ENCODE assay signal across 23 cellular contexts in genomic region chr16:13992322-13992721, GRCh38.
DNase-seq lines count a peak whose midpoint lies in the region; ATAC-seq, FAIRE-seq and TF ChIP-seq lines count a peak whose summit lies in the region.
"Had no signal": no experiment of that assay in that cellular context is flagged by ENCODE, and none has a peak within 500 bp of the region (broad histone marks: within the 10 kb centered on the region; RNA-seq: fewer than 3 reads in every experiment).

No MANE protein-coding gene starts in this region.

- H2BK12ac ChIP-seq in H9 (ENCODE audit: insufficient read length, low read depth, low read length): no peak overlapping the region

- H3K14ac ChIP-seq in H9 (ENCODE audit: insufficient read depth, low read length): no peak overlapping the region

- H3K4me1 Mint-ChIP-seq in H9: peaks cover 7 to 8% of the 10 kb centered on the region in 2 experiments
- H3K4me1 Mint-ChIP-seq: CD4-positive, alpha-beta memory T cell had no signal

- no peak overlapping the region for H2BK120ac ChIP-seq in H9 (ENCODE audit: low read depth, low read length, poor library complexity, severe bottlenecking)

- H3K4me3 Mint-ChIP-seq in H9: no peak overlapping the region
- H3K4me3 Mint-ChIP-seq: CD4-positive, alpha-beta memory T cell had no signal

- no peaks in the 10 kb centered on the region for H3K9me3 ChIP-seq in right atrium auricular region
- no peaks in the 10 kb centered on the region for H3K9me3 ChIP-seq in H9 (ENCODE audit: control insufficient read depth, low read depth, low read length)
- no peaks in the 10 kb centered on the region for H3K9me3 ChIP-seq in pancreas
- H3K9me3 ChIP-seq: A549, BE2C had no signal

- H3K9ac ChIP-seq in H9 (ENCODE audit: extremely low read depth, insufficient read length, low read length): no peak overlapping the region
- H3K9ac ChIP-seq: BLaER1 treated with 17β-estradiol and CSF1 and Interleukin-3, amounts not matched to agents 10 nM and 100 nM had no signal

- ATAC-seq in left ventricle myocardium superior (no peak), pancreas (no peak)
- ATAC-seq: A549 had no signal

- H3K4me1 ChIP-seq in right atrium auricular region: peaks cover 0 to 21% of the 10 kb centered on the region in 2 donors
- no peaks in the 10 kb centered on the region; the same call in 1 of the 2 replicates for H3K4me1 ChIP-seq in H9 (ENCODE audit: insufficient read depth, low read length)
- no peaks in the 10 kb centered on the region for H3K4me1 ChIP-seq in pancreas
- H3K4me1 ChIP-seq: BE2C had no signal

- H3K56ac ChIP-seq in H9 (ENCODE audit: insufficient read length, low read depth, low read length): no peak overlapping the region

- no peaks in the 10 kb centered on the region for H3K23me2 ChIP-seq in H9 (ENCODE audit: insufficient read length, low read depth, low read length, poor library complexity, severe bottlenecking)

- no peaks in the 10 kb centered on the region for H4K20me1 ChIP-seq in H9 (ENCODE audit: control insufficient read depth, insufficient read depth, insufficient read length)
- H4K20me1 ChIP-seq: BLaER1 treated with 17β-estradiol and CSF1 and Interleukin-3, amounts not matched to agents 10 nM and 100 nM had no signal

- H2BK5ac ChIP-seq in H9 (ENCODE audit: insufficient read length, low read length): no peak overlapping the region

- H3K79me2 ChIP-seq in H9 (ENCODE audit: insufficient read depth, low read length): no peaks in the 10 kb centered on the region

- H2AK5ac ChIP-seq in H9 (ENCODE audit: insufficient read length, low read length): no peak overlapping the region

- DNase-seq in right atrium auricular region (ENCODE audit: low spot score): peak; percentile 7
- DNase-seq in left ventricle myocardium superior: no peak
- DNase-seq in ecto neural progenitor cell (ENCODE audit: low spot score): peak; percentile 22
- DNase-seq in mesenteric fat pad (ENCODE audit: low spot score): peak; percentile 24
- DNase-seq in H9: no peak
- no peak for DNase-seq in pancreas
- DNase-seq in activated CD4-positive, CD25-positive, alpha-beta regulatory T cell (lab: John Stamatoyannopoulos, UW): no peak
- DNase-seq: 8988T; ACHN; AML-193; BE2C; Calu3; CD4-positive, alpha-beta memory T cell; COR-L47; DMS53; DMS79 treated with DMSO at 0.1 percent for 48 hours; GF-D8; GOT3; HCEC 1CT had no signal

- FAIRE-seq in pancreas (lab: Jason Lieb, UNC): no peak
- FAIRE-seq: A549, GM12891, H54 had no signal

- H3K18ac ChIP-seq in H9 (ENCODE audit: insufficient read length, low read depth, low read length): no peak overlapping the region

- no peaks in the 10 kb centered on the region for H3K27me3 Mint-ChIP-seq in H9 (ENCODE audit: low read depth)

- H4K8ac ChIP-seq in H9 (replicated peaks; ENCODE audit: insufficient read length, low read depth, low read length): no peak overlapping the region

- no peak overlapping the region for H3K27ac ChIP-seq in right atrium auricular region
- no peak overlapping the region for H3K27ac ChIP-seq in H9 (ENCODE audit: insufficient read length, low read depth, low read length)
- no peak overlapping the region for H3K27ac ChIP-seq in pancreas
- H3K27ac ChIP-seq: A549; BLaER1 treated with 17β-estradiol and CSF1 and Interleukin-3, amounts not matched to agents 10 nM and 100 nM had no signal

- no peaks in the 10 kb centered on the region for H3K36me3 Mint-ChIP-seq in H9 (ENCODE audit: insufficient read depth in 1 of 3, low read depth in 3 of 3)
- H3K36me3 Mint-ChIP-seq: CD4-positive, alpha-beta memory T cell had no signal

- no peak for TF ChIP-seq CTCF in right atrium auricular region (IDR thresholded peaks at IDR 0.05)
- no peak for TF ChIP-seq CTCF in H9 (conservative IDR thresholded peaks at IDR 0.05)
- TF ChIP-seq CTCF in pancreas (IDR thresholded peaks at IDR 0.05): no peak

- H2BK20ac ChIP-seq in H9 (ENCODE audit: low read depth, low read length, poor library complexity, severe bottlenecking): no peak overlapping the region

- no peak overlapping the region for H3K4me2 ChIP-seq in H9 (ENCODE audit: insufficient read depth, insufficient read length, low read length)
- H3K4me2 ChIP-seq: A549 had no signal

- no peak overlapping the region for H3T11ph ChIP-seq in H9 (ENCODE audit: low read length)

- H4K5ac ChIP-seq in H9 (ENCODE audit: insufficient read length, low read depth, low read length): no peak overlapping the region

- no peak overlapping the region for H2BK15ac ChIP-seq in H9 (ENCODE audit: low read depth, low read length)

- H3K27me3 ChIP-seq in right atrium auricular region (no peaks in the 10 kb centered on the region), H9 (ENCODE audit: insufficient read depth, low read length) (no peaks in the 10 kb centered on the region), pancreas (no peaks in the 10 kb centered on the region)
- H3K27me3 ChIP-seq: BE2C; BLaER1 treated with 17β-estradiol and CSF1 and Interleukin-3, amounts not matched to agents 10 nM and 100 nM had no signal

- H3K36me3 ChIP-seq in right atrium auricular region: no peaks in the 10 kb centered on the region
- no peaks in the 10 kb centered on the region for H3K36me3 ChIP-seq in pancreas
- H3K36me3 ChIP-seq: BE2C; BLaER1 treated with 17β-estradiol and CSF1 and Interleukin-3, amounts not matched to agents 10 nM and 100 nM had no signal

- H4K91ac ChIP-seq in H9 (ENCODE audit: insufficient read length, low read depth, low read length): no peak overlapping the region

- H3K4ac ChIP-seq in H9 (ENCODE audit: low read depth, low read length): no peak overlapping the region

- no peak overlapping the region for H3K23ac ChIP-seq in H9 (ENCODE audit: insufficient read length, low read depth, low read length)

- no peaks in the 10 kb centered on the region for H3K79me1 ChIP-seq in H9 (ENCODE audit: insufficient read depth, low read depth, low read length, poor library complexity, severe bottlenecking)

- no CpG with 5 or more reads among the region's 6 CpGs for WGBS in H9 (ENCODE audit: extremely low coverage, insufficient read length, low lambda C conversion rate)
- WGBS in pancreas, 2 donors: 88 to 93% methylated on average over 6 of the region's 6 CpGs

- intact Hi-C loops in left ventricle myocardium superior (cut with micrococcal nuclease) (loop anchor here (10.0 kb wide), 1 partner anchor 68 kb away; the partner anchor contains the start of gene ERCC4), pancreas (cut with DNase I) (no loop called here)

- no peaks in the 10 kb centered on the region for H3K9me3 Mint-ChIP-seq in H9

- H3K27ac Mint-ChIP-seq in H9: no peak overlapping the region; a peak in 1 of 7 replicates

- H3K4me3 ChIP-seq in right atrium auricular region: no peak overlapping the region
- H3K4me3 ChIP-seq in pancreas: no peak overlapping the region
- H3K4me3 ChIP-seq: A549; BLaER1 treated with 17β-estradiol and CSF1 and Interleukin-3, amounts not matched to agents 10 nM and 100 nM had no signal

- H2AFZ ChIP-seq in H9 (ENCODE audit: low read length): no peak overlapping the region

Comparison
In these comparisons a context has a peak if more than half of its experiments do, and no peak if none do; other contexts are left out.
1. DNase-seq: peak in right atrium auricular region (single experiment), ecto neural progenitor cell (single experiment) and mesenteric fat pad (single experiment); none in left ventricle myocardium superior (single experiment), H9 (single experiment), pancreas (0 of 6) and activated CD4-positive, CD25-positive, alpha-beta regulatory T cell (0 of 4).